ENCODE assay signal across 10 cellular contexts in genomic region chr17:75272848-75273184, GRCh38. TPM values are rescaled to one million over a fixed set of nuclear protein-coding genes. Genes with fewer than 3 reads are reported as not detected.
DNase-seq lines count a peak whose midpoint lies in the region; ATAC-seq and TF ChIP-seq lines count a peak whose summit lies in the region.
"Had no signal": no experiment of that assay in that cellular context is flagged by ENCODE, and none has a peak within 500 bp of the region (broad histone marks: within the 10 kb centered on the region; RNA-seq: fewer than 3 reads in every experiment).

No MANE protein-coding gene starts in this region.

- H2AFZ ChIP-seq in GM23248, result no peak overlapping the region

- peak overlapping the region; percentile 93 to 100 (median 98) for H3K4me2 ChIP-seq in BLaER1 treated with 17β-estradiol and CSF1 and Interleukin-3, amounts not matched to agents 10 nM and 100 nM
- peak overlapping the region; percentile 7 for H3K4me2 ChIP-seq in GM23248 (ENCODE audit: unreplicated experiment)

- H3K9ac ChIP-seq in BLaER1 treated with 17β-estradiol and CSF1 and Interleukin-3, amounts not matched to agents 10 nM and 100 nM, result peak overlapping the region in 10 of 11 experiments; percentile 52 to 98 (median 94); a peak in 16 of 22 replicates
- no peak overlapping the region for H3K9ac ChIP-seq in GM23248

- no peaks in the 10 kb centered on the region for H3K9me3 Mint-ChIP-seq in activated B cell treated with CpG ODN at 0.5 μM for 24 hours

- CTCF ChIA-PET in activated B cell treated with CpG ODN at 0.5 μM for 24 hours (lab: Charles Lee), result no interaction called here

- H3K27ac ChIP-seq in BLaER1 treated with 17β-estradiol and CSF1 and Interleukin-3, amounts not matched to agents 10 nM and 100 nM, result peak overlapping the region in 4 of 11 experiments; percentile 23 to 96 (median 95); a peak in 5 of 22 replicates
- H3K27ac ChIP-seq in GM23248, result peak overlapping the region; percentile 45

- H3K36me3 ChIP-seq in BLaER1 treated with 17β-estradiol and CSF1 and Interleukin-3, amounts not matched to agents 10 nM and 100 nM, result peaks cover 41 to 57% (median 49%) of the 10 kb centered on the region in 11 experiments
- H3K36me3 ChIP-seq in GM23248 (ENCODE audit: low read depth), result no peaks in the 10 kb centered on the region
- H3K36me3 ChIP-seq in H7 (replicated peaks; ENCODE audit: control insufficient read depth, insufficient read depth, low read length), result peaks cover 5% of the 10 kb centered on the region
- H3K36me3 ChIP-seq in HAP-1 (replicated peaks), result peaks cover 36% of the 10 kb centered on the region

- peaks cover 12 to 39% (median 25%) of the 10 kb centered on the region in 11 experiments; a peak in 19 of 22 replicates for H4K20me1 ChIP-seq in BLaER1 treated with 17β-estradiol and CSF1 and Interleukin-3, amounts not matched to agents 10 nM and 100 nM
- H4K20me1 ChIP-seq in GM23248 (ENCODE audit: insufficient read depth), result no peaks in the 10 kb centered on the region

- 42 to 55% methylated on average over 3 of the region's 3 CpGs for WGBS in GM23248 (ENCODE audit: low coverage in 1 of 2, low lambda C conversion rate in 2 of 2, missing lambda C conversion rate in 2 of 2), 2 experiments

- H3K27ac Mint-ChIP-seq in activated B cell treated with CpG ODN at 0.5 μM for 24 hours, result no peak overlapping the region

- POLR2A ChIA-PET in activated B cell treated with CpG ODN at 0.5 μM for 24 hours (lab: Charles Lee), result interaction anchor here (0.7 to 7.4 kb wide), 6 partner anchors 11 to 222 kb away, joined by 3 to 110 read pairs (median 30); partner anchors contain the start of genes GGA3, GRB2, MRPS7 and SLC25A19

- H3K4me3 ChIP-seq in BLaER1 treated with 17β-estradiol and CSF1 and Interleukin-3, amounts not matched to agents 10 nM and 100 nM, result peak overlapping the region in 7 of 10 experiments; percentile 79 to 98 (median 91); a peak in 9 of 20 replicates
- H3K4me3 ChIP-seq in GM23248 (no peak overlapping the region), H7 (ENCODE audit: insufficient read depth, low read depth, low read length) (no peak overlapping the region), HAP-1 (no peak overlapping the region)

- peaks cover 20% of the 10 kb centered on the region for H3K4me1 Mint-ChIP-seq in activated B cell treated with CpG ODN at 0.5 μM for 24 hours

- DNase-seq in GM23248, result no peak
- DNase-seq in activated B cell treated with CpG ODN at 0.5 μM for 24 hours, result no peak
- DNase-seq in inferior parietal cortex (ENCODE audit: extremely low spot score), result peak; percentile 22
- DNase-seq in H7, result no peak
- no peak for DNase-seq in HAP-1 (ENCODE audit: low spot score in 2 of 2)
- DNase-seq: dermis blood vessel endothelial cell, NCI-H1436 had no signal

- H3F3A ChIP-seq in GM23248 (ENCODE audit: insufficient read depth), result peaks cover 13% of the 10 kb centered on the region

- intact Hi-C loops in activated B cell treated with CpG ODN at 0.5 μM for 24 hours (cut with micrococcal nuclease), result loop anchor here (5.0 kb wide), 2 partner anchors 36 to 244 kb away; partner anchors contain the start of genes CASKIN2 and TSEN54

- H3K79me2 ChIP-seq in GM23248 (ENCODE audit: insufficient read depth), result no peaks in the 10 kb centered on the region

- H3K27me3 Mint-ChIP-seq in activated B cell treated with CpG ODN at 0.5 μM for 24 hours, result no peaks in the 10 kb centered on the region

- peak overlapping the region; percentile 82 for H3K4me3 Mint-ChIP-seq in activated B cell treated with CpG ODN at 0.5 μM for 24 hours

- H3K9me2 ChIP-seq in GM23248 (ENCODE audit: insufficient read depth), result no peaks in the 10 kb centered on the region

- H3K27me3 ChIP-seq in BLaER1 treated with 17β-estradiol and CSF1 and Interleukin-3, amounts not matched to agents 10 nM and 100 nM, result no peaks in the 10 kb centered on the region
- H3K27me3 ChIP-seq in GM23248 (replicated peaks; ENCODE audit: insufficient read depth) (no peaks in the 10 kb centered on the region), H7 (ENCODE audit: control insufficient read depth, insufficient read depth, low read length) (peaks cover 4% of the 10 kb centered on the region; the same call in 1 of the 2 replicates), HAP-1 (ENCODE audit: low read depth) (no peaks in the 10 kb centered on the region)

- in situ Hi-C loops in GM23248 (cut with MboI), result no loop called here
- in situ Hi-C loops in HAP-1 (cut with MboI; ENCODE audit: low sequenced_read_pairs), result no loop called here

- H3K9me3 ChIP-seq in BLaER1 treated with 17β-estradiol and CSF1 and Interleukin-3, amounts not matched to agents 10 nM and 100 nM (replicated peaks in 1 of 11), result no peaks in the 10 kb centered on the region
- H3K9me3 ChIP-seq in GM23248 (ENCODE audit: low read depth) (no peaks in the 10 kb centered on the region), HAP-1 (no peaks in the 10 kb centered on the region)

- no peak for TF ChIP-seq CTCF in activated B cell treated with CpG ODN at 0.5 μM for 24 hours (IDR thresholded peaks at IDR 0.05)

- H3K36me3 Mint-ChIP-seq in activated B cell treated with CpG ODN at 0.5 μM for 24 hours (ENCODE audit: low read depth), result peaks cover 41% of the 10 kb centered on the region

- H3K4me1 ChIP-seq in BLaER1 treated with 17β-estradiol and CSF1 and Interleukin-3, amounts not matched to agents 10 nM and 100 nM, result peaks cover 35 to 54% (median 46%) of the 10 kb centered on the region in 10 experiments
- H3K4me1 ChIP-seq in GM23248 (ENCODE audit: insufficient read depth), result peaks cover 34% of the 10 kb centered on the region
- H3K4me1 ChIP-seq in HAP-1, result peaks cover 7% of the 10 kb centered on the region

- ATAC-seq in activated B cell treated with CpG ODN at 0.5 μM for 24 hours (ENCODE audit: low read depth), result no peak
- ATAC-seq in HG02623 (IDR thresholded peaks at IDR 0.05; ENCODE audit: unreplicated experiment), result no peak
- no peak for ATAC-seq in GM18907 (IDR thresholded peaks at IDR 0.05; ENCODE audit: unreplicated experiment)

RNA-seq across cellular contexts. Expression of gene MIF4GD, which starts 1.8 kb away (rescaled TPM):
- total RNA-seq in GM23248 (2014; rRNA removed; shearing (Covaris generic)), result 10.7 and 33.1 TPM in 2 replicates
- polyA plus RNA-seq in GM23248 (2016; fragmentation: Nextera tagmentation; extraction: Ambion mirVana), result 14.1 and 14.4 TPM in 2 replicates
- total RNA-seq in activated B cell treated with CpG ODN at 0.5 μM for 24 hours, result 50.8 and 55.2 TPM in 2 replicates
- total RNA-seq in H7 (2014; rRNA removed; shearing (Covaris generic)), result 28.0 TPM in 2 replicates

RNA-seq across cellular contexts. Expression of gene MRPS7, which starts 11.1 kb away (rescaled TPM):
- 34.8 and 41.6 TPM in 2 replicates for total RNA-seq in GM23248 (2014; rRNA removed; shearing (Covaris generic))
- polyA plus RNA-seq in GM23248 (2016; fragmentation: Nextera tagmentation; extraction: Ambion mirVana), result 87.6 and 87.8 TPM in 2 replicates
- 67.6 and 71.3 TPM in 2 replicates for total RNA-seq in activated B cell treated with CpG ODN at 0.5 μM for 24 hours
- total RNA-seq in H7 (2014; rRNA removed; shearing (Covaris generic)), result 128 and 166 TPM in 2 replicates

RNA-seq across cellular contexts. Expression of gene GGA3, which starts 11.4 kb away (rescaled TPM):
- total RNA-seq in GM23248 (2014; rRNA removed; shearing (Covaris generic)), result 5.9 and 12.1 TPM in 2 replicates
- 15.2 and 16.0 TPM in 2 replicates for polyA plus RNA-seq in GM23248 (2016; fragmentation: Nextera tagmentation; extraction: Ambion mirVana)
- total RNA-seq in activated B cell treated with CpG ODN at 0.5 μM for 24 hours, result 116 and 119 TPM in 2 replicates
- 30.8 and 34.8 TPM in 2 replicates for total RNA-seq in H7 (2014; rRNA removed; shearing (Covaris generic))

RNA-seq across cellular contexts. Expression of gene SLC25A19, which starts 16.4 kb away (rescaled TPM):
- 6.2 and 16.9 TPM in 2 replicates for total RNA-seq in GM23248 (2014; rRNA removed; shearing (Covaris generic))
- polyA plus RNA-seq in GM23248 (2016; fragmentation: Nextera tagmentation; extraction: Ambion mirVana), result 6.7 and 6.8 TPM in 2 replicates
- 87.6 and 96.7 TPM in 2 replicates for total RNA-seq in activated B cell treated with CpG ODN at 0.5 μM for 24 hours
- 25.7 and 31.0 TPM in 2 replicates for total RNA-seq in H7 (2014; rRNA removed; shearing (Covaris generic))

Comparison
In these comparisons a context has a peak if more than half of its experiments do, and no peak if none do; other contexts are left out.
1. H3K4me3 ChIP-seq: peak in BLaER1 treated with 17β-estradiol and CSF1 and Interleukin-3, amounts not matched to agents 10 nM and 100 nM (7 of 10); none in GM23248 (single experiment), H7 (single experiment) and HAP-1 (single experiment).